In genomic region chr9:94507531-94508258, GRCh38 we compare ENCODE assay signal across 1 cellular context.
TF ChIP-seq lines count a peak whose summit lies in the region.

No MANE protein-coding gene starts in this region.

TF ChIP-seq in HepG2, 621 proteins besides CTCF, POLR2A, EP300 and RAD21 (continued from another document and continues in another):
- TF ChIP-seq HNF1A (IDR thresholded peaks at IDR 0.05; ENCODE audit: low read depth) (no peak), HNF1A (CRISPR knock-in tag; IDR thresholded peaks at IDR 0.05; ENCODE audit: borderline replicate concordance) (no peak), NFE2 (CRISPR knock-in tag; IDR thresholded peaks at IDR 0.05) (no peak), ZNF883 (CRISPR knock-in tag; IDR thresholded peaks at IDR 0.05; ENCODE audit: not compliant biosample characterization) (no peak), KLF12 (CRISPR knock-in tag; IDR thresholded peaks at IDR 0.05; ENCODE audit: borderline replicate concordance) (no peak), ZNF263 (CRISPR knock-in tag; IDR thresholded peaks at IDR 0.05) (no peak), REL (CRISPR knock-in tag; conservative IDR thresholded peaks at IDR 0.05) (no peak), ZNF674 (CRISPR knock-in tag; IDR thresholded peaks at IDR 0.05; ENCODE audit: low read depth) (no peak), FLYWCH1 (CRISPR knock-in tag; IDR thresholded peaks at IDR 0.05) (no peak), HDAC2 (CRISPR knock-in tag; IDR thresholded peaks at IDR 0.05) (peak; percentile 65; the same call in 1 of the 2 replicates), ARID3A (IDR thresholded peaks at IDR 0.05; ENCODE audit: low read depth, low read length) (peak; percentile 72), AKAP8 (CRISPR knock-in tag; IDR thresholded peaks at IDR 0.05) (no peak), IKZF5 (CRISPR knock-in tag; IDR thresholded peaks at IDR 0.05) (no peak), AFF4 (CRISPR knock-in tag; IDR thresholded peaks at IDR 0.05) (no peak), ZNF792 (CRISPR knock-in tag; IDR thresholded peaks at IDR 0.05) (peak; percentile 39; the same call in 1 of the 2 replicates), ZNF12 (CRISPR knock-in tag; IDR thresholded peaks at IDR 0.05) (no peak; the same call in 1 of the 2 replicates), ZNF790 (CRISPR knock-in tag; IDR thresholded peaks at IDR 0.05; ENCODE audit: borderline replicate concordance) (no peak), TCF7 (IDR thresholded peaks at IDR 0.05; ENCODE audit: low read depth) (peak; percentile 61), ZNF709 (CRISPR knock-in tag; IDR thresholded peaks at IDR 0.05) (no peak), ZGPAT (CRISPR knock-in tag; IDR thresholded peaks at IDR 0.05) (peak; percentile 78), STAT6 (CRISPR knock-in tag; IDR thresholded peaks at IDR 0.05; ENCODE audit: borderline replicate concordance) (no peak), ZMYM4 (CRISPR knock-in tag; IDR thresholded peaks at IDR 0.05) (peak; percentile 49; the same call in 1 of the 2 replicates), ZNF740 (CRISPR knock-in tag; IDR thresholded peaks at IDR 0.05) (no peak), ZFP82 (CRISPR knock-in tag; IDR thresholded peaks at IDR 0.05; ENCODE audit: borderline replicate concordance) (no peak), CREBL2 (CRISPR knock-in tag; IDR thresholded peaks at IDR 0.05; ENCODE audit: borderline replicate concordance) (no peak), NCOA1 (CRISPR knock-in tag; IDR thresholded peaks at IDR 0.05) (no peak), KAT7 (CRISPR knock-in tag; IDR thresholded peaks at IDR 0.05; ENCODE audit: borderline replicate concordance) (no peak), PRPF4 (IDR thresholded peaks at IDR 0.05; ENCODE audit: low read depth, low read length, poor library complexity, severe bottlenecking) (no peak), FOXO4 (CRISPR knock-in tag; conservative IDR thresholded peaks at IDR 0.05) (no peak), NFIC (IDR thresholded peaks at IDR 0.05; ENCODE audit: low read length) (peak; percentile 56; the same call in 1 of the 2 replicates), ZFYVE20 (CRISPR knock-in tag; IDR thresholded peaks at IDR 0.05; ENCODE audit: borderline replicate concordance, low read depth) (no peak), SIX4 (CRISPR knock-in tag; IDR thresholded peaks at IDR 0.05) (peak; percentile 46; the same call in 1 of the 2 replicates), ZBTB8A (CRISPR knock-in tag; IDR thresholded peaks at IDR 0.05; ENCODE audit: borderline replicate concordance, low read depth) (no peak), TBL1XR1 (IDR thresholded peaks at IDR 0.05; ENCODE audit: borderline replicate concordance, low read length, partially characterized antibody) (no peak), TOE1 (CRISPR knock-in tag; IDR thresholded peaks at IDR 0.05) (no peak), GTF2F1 (IDR thresholded peaks at IDR 0.05; ENCODE audit: low read length) (no peak), GZF1 (CRISPR knock-in tag; IDR thresholded peaks at IDR 0.05) (no peak), PITX1 (CRISPR knock-in tag; IDR thresholded peaks at IDR 0.05) (0 out of 2 replicates have a peak, but pooled peaks have one; percentile 23), ZNF644 (CRISPR knock-in tag; IDR thresholded peaks at IDR 0.05; ENCODE audit: low read depth) (peak; percentile 82), SAP130 (CRISPR knock-in tag; IDR thresholded peaks at IDR 0.05; ENCODE audit: low read depth) (peak; percentile 76), RARA (CRISPR knock-in tag; IDR thresholded peaks at IDR 0.05) (peak; percentile 69), THAP11 (CRISPR knock-in tag; IDR thresholded peaks at IDR 0.05) (peak; percentile 49; the same call in 1 of the 2 replicates), KDM2A (CRISPR knock-in tag; IDR thresholded peaks at IDR 0.05; ENCODE audit: borderline replicate concordance, low read depth) (no peak), ZNF563 (CRISPR knock-in tag; IDR thresholded peaks at IDR 0.05) (no peak), ZFP36L2 (CRISPR knock-in tag; IDR thresholded peaks at IDR 0.05) (no peak), MZF1 (CRISPR knock-in tag; IDR thresholded peaks at IDR 0.05; ENCODE audit: borderline replicate concordance) (no peak), ZBTB25 (CRISPR knock-in tag; IDR thresholded peaks at IDR 0.05) (0 out of 2 replicates have a peak, but pooled peaks have one; percentile 57), SP5 (CRISPR knock-in tag; IDR thresholded peaks at IDR 0.05; ENCODE audit: borderline replicate concordance, low read depth) (no peak), MTA1 (CRISPR knock-in tag; IDR thresholded peaks at IDR 0.05; ENCODE audit: borderline replicate concordance) (no peak), BRCA1 (CRISPR knock-in tag; IDR thresholded peaks at IDR 0.05) (no peak), SMARCE1 (IDR thresholded peaks at IDR 0.05; ENCODE audit: borderline replicate concordance) (no peak)
